Comparison of ENCODE assay signal across 1 cellular context in genomic region chr7:876077-876971, GRCh38.
TF ChIP-seq lines count a peak whose summit lies in the region.

A gene with protein sequence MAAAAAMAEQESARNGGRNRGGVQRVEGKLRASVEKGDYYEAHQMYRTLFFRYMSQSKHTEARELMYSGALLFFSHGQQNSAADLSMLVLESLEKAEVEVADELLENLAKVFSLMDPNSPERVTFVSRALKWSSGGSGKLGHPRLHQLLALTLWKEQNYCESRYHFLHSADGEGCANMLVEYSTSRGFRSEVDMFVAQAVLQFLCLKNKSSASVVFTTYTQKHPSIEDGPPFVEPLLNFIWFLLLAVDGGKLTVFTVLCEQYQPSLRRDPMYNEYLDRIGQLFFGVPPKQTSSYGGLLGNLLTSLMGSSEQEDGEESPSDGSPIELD (plus strand): TSS chr7:876554. CDS start chr7:876646, 92 bp downstream.

TF ChIP-seq in HepG2, 621 proteins besides CTCF, POLR2A, EP300 and RAD21 (continued from another document and continues in another):
- TF ChIP-seq HMGXB4 (CRISPR knock-in tag; IDR thresholded peaks at IDR 0.05; ENCODE audit: borderline replicate concordance in 1 of 2, low read depth in 1 of 2), result peak in 1 of 2 experiments; percentile 43; a peak in 1 of 4 replicates
- TF ChIP-seq, protein P1, sequence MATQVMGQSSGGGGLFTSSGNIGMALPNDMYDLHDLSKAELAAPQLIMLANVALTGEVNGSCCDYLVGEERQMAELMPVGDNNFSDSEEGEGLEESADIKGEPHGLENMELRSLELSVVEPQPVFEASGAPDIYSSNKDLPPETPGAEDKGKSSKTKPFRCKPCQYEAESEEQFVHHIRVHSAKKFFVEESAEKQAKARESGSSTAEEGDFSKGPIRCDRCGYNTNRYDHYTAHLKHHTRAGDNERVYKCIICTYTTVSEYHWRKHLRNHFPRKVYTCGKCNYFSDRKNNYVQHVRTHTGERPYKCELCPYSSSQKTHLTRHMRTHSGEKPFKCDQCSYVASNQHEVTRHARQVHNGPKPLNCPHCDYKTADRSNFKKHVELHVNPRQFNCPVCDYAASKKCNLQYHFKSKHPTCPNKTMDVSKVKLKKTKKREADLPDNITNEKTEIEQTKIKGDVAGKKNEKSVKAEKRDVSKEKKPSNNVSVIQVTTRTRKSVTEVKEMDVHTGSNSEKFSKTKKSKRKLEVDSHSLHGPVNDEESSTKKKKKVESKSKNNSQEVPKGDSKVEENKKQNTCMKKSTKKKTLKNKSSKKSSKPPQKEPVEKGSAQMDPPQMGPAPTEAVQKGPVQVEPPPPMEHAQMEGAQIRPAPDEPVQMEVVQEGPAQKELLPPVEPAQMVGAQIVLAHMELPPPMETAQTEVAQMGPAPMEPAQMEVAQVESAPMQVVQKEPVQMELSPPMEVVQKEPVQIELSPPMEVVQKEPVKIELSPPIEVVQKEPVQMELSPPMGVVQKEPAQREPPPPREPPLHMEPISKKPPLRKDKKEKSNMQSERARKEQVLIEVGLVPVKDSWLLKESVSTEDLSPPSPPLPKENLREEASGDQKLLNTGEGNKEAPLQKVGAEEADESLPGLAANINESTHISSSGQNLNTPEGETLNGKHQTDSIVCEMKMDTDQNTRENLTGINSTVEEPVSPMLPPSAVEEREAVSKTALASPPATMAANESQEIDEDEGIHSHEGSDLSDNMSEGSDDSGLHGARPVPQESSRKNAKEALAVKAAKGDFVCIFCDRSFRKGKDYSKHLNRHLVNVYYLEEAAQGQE (IDR thresholded peaks at IDR 0.05; ENCODE audit: borderline replicate concordance in 1 of 2, low read depth in 1 of 2, low read length in 2 of 2), result no peak
- TF ChIP-seq RFX1 (IDR thresholded peaks at IDR 0.05), result no peak
- TF ChIP-seq ZNF430 (CRISPR knock-in tag; IDR thresholded peaks at IDR 0.05), result peak; percentile 52; the same call in 1 of the 2 replicates
- no peak for TF ChIP-seq TCF12 (IDR thresholded peaks at IDR 0.05)
- TF ChIP-seq TCF12 (CRISPR knock-in tag; IDR thresholded peaks at IDR 0.05), result peak; percentile 87; the same call in 1 of the 2 replicates
- TF ChIP-seq ZNF607 (CRISPR knock-in tag; IDR thresholded peaks at IDR 0.05; ENCODE audit: borderline replicate concordance), result peak; percentile 80; the same call in 1 of the 2 replicates
- peak; percentile 49; the same call in 1 of the 2 replicates for TF ChIP-seq BRCA1 (CRISPR knock-in tag; IDR thresholded peaks at IDR 0.05)
- TF ChIP-seq PHF21A (CRISPR knock-in tag; IDR thresholded peaks at IDR 0.05), result peak; percentile 10; the same call in 1 of the 2 replicates
- TF ChIP-seq IKZF5 (CRISPR knock-in tag; IDR thresholded peaks at IDR 0.05), result no peak
- TF ChIP-seq ZNF33B (CRISPR knock-in tag; IDR thresholded peaks at IDR 0.05), result no peak
- no peak for TF ChIP-seq ZBTB44 (CRISPR knock-in tag; IDR thresholded peaks at IDR 0.05)
- no peak for TF ChIP-seq SMAD1 (CRISPR knock-in tag; IDR thresholded peaks at IDR 0.05; ENCODE audit: borderline replicate concordance, low read depth)
- no peak for TF ChIP-seq HOXA7 (CRISPR knock-in tag; IDR thresholded peaks at IDR 0.05)
- TF ChIP-seq ZNF530 (CRISPR knock-in tag; IDR thresholded peaks at IDR 0.05; ENCODE audit: low read depth), result no peak
- TF ChIP-seq TAF15 (IDR thresholded peaks at IDR 0.05; ENCODE audit: low read depth, low read length, poor library complexity, severe bottlenecking), result peak; percentile 54
- TF ChIP-seq ZNF850 (CRISPR knock-in tag; conservative IDR thresholded peaks at IDR 0.05), result no peak
- TF ChIP-seq ZNF687 (CRISPR knock-in tag; IDR thresholded peaks at IDR 0.05), result peak; percentile 89
- TF ChIP-seq, protein P2, sequence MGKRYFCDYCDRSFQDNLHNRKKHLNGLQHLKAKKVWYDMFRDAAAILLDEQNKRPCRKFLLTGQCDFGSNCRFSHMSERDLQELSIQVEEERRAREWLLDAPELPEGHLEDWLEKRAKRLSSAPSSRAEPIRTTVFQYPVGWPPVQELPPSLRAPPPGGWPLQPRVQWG (CRISPR knock-in tag; IDR thresholded peaks at IDR 0.05; ENCODE audit: borderline replicate concordance, low read depth), result no peak
- no peak for TF ChIP-seq BCL6 (CRISPR knock-in tag; IDR thresholded peaks at IDR 0.05)
- no peak for TF ChIP-seq HOXD1 (CRISPR knock-in tag; IDR thresholded peaks at IDR 0.05)
- TF ChIP-seq RAD51 (IDR thresholded peaks at IDR 0.05; ENCODE audit: borderline replicate concordance), result peak; percentile 95
- TF ChIP-seq ATF1 (CRISPR knock-in tag; IDR thresholded peaks at IDR 0.05), result no peak
- peak; percentile 17; the same call in 1 of the 2 replicates for TF ChIP-seq ZSCAN9 (CRISPR knock-in tag; IDR thresholded peaks at IDR 0.05; ENCODE audit: borderline replicate concordance)
- TF ChIP-seq, protein P3, sequence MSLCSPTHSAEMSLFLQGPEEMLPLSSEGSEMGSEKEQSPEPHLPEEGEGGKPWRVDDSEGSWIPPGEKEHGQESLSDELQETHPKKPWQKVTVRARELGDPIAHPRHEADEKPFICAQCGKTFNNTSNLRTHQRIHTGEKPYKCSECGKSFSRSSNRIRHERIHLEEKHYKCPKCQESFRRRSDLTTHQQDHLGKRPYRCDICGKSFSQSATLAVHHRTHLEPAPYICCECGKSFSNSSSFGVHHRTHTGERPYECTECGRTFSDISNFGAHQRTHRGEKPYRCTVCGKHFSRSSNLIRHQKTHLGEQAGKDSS (CRISPR knock-in tag; IDR thresholded peaks at IDR 0.05; ENCODE audit: borderline replicate concordance, low read depth), result no peak
- TF ChIP-seq PRDM15 (CRISPR knock-in tag; IDR thresholded peaks at IDR 0.05), result no peak
- TF ChIP-seq, protein P4, sequence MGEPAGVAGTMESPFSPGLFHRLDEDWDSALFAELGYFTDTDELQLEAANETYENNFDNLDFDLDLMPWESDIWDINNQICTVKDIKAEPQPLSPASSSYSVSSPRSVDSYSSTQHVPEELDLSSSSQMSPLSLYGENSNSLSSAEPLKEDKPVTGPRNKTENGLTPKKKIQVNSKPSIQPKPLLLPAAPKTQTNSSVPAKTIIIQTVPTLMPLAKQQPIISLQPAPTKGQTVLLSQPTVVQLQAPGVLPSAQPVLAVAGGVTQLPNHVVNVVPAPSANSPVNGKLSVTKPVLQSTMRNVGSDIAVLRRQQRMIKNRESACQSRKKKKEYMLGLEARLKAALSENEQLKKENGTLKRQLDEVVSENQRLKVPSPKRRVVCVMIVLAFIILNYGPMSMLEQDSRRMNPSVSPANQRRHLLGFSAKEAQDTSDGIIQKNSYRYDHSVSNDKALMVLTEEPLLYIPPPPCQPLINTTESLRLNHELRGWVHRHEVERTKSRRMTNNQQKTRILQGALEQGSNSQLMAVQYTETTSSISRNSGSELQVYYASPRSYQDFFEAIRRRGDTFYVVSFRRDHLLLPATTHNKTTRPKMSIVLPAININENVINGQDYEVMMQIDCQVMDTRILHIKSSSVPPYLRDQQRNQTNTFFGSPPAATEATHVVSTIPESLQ (CRISPR knock-in tag; conservative IDR thresholded peaks at IDR 0.05), result no peak
- 0 out of 2 replicates have a peak, but pooled peaks have one; percentile 57 for TF ChIP-seq ZNF101 (CRISPR knock-in tag; IDR thresholded peaks at IDR 0.05; ENCODE audit: borderline replicate concordance, low read depth)
- TF ChIP-seq SKIL (CRISPR knock-in tag; IDR thresholded peaks at IDR 0.05; ENCODE audit: borderline replicate concordance), result no peak
- TF ChIP-seq PHF20 (CRISPR knock-in tag; IDR thresholded peaks at IDR 0.05), result peak; percentile 77
- TF ChIP-seq ZNF841 (CRISPR knock-in tag; IDR thresholded peaks at IDR 0.05; ENCODE audit: borderline replicate concordance), result no peak
- peak; percentile 59; the same call in 1 of the 2 replicates for TF ChIP-seq ZNF329 (CRISPR knock-in tag; IDR thresholded peaks at IDR 0.05; ENCODE audit: low read depth)
